In genomic region chrX:7641141-7641540, GRCh38 we compare ENCODE assay signal across 10 cellular contexts.
"Had no signal": no experiment of that assay in that cellular context is flagged by ENCODE, and none has a peak within 500 bp of the region (broad histone marks: within the 10 kb centered on the region; RNA-seq: fewer than 3 reads in every experiment).

No MANE protein-coding gene starts in this region.

- H3K27ac ChIP-seq: GM23248 had no signal

- H2AFZ ChIP-seq: GM23248, GM23338 had no signal

- FAIRE-seq: H54 had no signal

- H3K9me3 ChIP-seq: HAP-1 had no signal

- H3K36me3 ChIP-seq: HAP-1 had no signal

- H3K4me2 ChIP-seq: GM23338 had no signal

- DNase-seq: GM23248, GOT3, H7, H9, HCEC 1CT, HFFc6 had no signal

- H3K9ac ChIP-seq: GM23248 had no signal

- H3K4me1 ChIP-seq: HAP-1 had no signal

- ATAC-seq: GM23338, HCT116 had no signal

- H3K4me3 ChIP-seq: GM23248, GM23338, HAP-1 had no signal
